8 cellular contexts compared by ENCODE assay signal in the genomic region with DNA sequence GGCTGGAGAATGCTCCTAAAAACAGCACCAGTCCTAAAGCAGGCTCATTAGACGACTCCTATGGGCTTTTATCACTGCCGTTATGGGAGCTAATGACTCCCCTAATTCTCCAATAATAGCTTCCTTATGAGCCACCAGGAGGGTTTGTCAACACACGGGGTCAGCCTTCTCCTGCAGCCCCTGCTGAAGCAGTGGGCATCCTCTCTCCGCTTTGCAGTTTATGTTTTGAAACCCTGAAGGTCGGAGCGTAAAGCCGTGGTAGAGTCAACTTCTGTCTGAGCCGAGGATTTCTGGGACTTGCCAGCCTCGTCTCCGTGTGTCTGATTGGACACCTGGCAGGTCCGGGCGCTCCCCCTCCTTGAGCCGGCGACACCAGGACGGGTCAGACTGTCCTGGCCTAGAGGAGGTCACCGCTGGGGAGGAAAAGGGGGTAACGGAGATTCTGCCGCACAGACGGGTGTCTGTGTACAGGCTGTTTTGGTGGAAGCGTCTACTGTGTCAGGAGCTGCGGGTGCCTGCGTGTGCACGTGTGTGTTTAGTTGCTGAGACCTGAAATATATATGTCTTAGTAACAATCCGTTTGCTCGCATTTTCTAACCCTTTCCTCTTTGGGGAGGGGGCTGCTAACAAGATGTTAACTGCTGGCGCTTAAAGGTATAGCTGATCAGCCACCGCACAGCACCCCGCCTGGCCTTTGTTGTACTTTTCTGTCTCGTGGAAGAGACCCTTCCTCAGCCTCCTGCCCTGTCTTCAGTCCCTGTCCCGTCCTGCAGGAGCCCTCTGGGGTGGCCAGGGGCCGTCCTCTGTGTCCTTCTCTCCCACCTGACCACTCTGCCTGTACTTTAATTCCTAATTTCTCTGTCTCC. TPM values are rescaled to one million over a fixed set of nuclear protein-coding genes. Genes with fewer than 3 reads are reported as not detected.
DNase-seq lines count a peak whose midpoint lies in the region; ATAC-seq, FAIRE-seq and TF ChIP-seq lines count a peak whose summit lies in the region.

No MANE protein-coding gene starts in this region.

- H3K4me1 ChIP-seq in HUES6 (ENCODE audit: control insufficient read depth, insufficient read depth, low read length) (peaks cover 21% of the 10 kb centered on the region), astrocyte (ENCODE audit: insufficient read depth, low read length) (peaks cover 36% of the 10 kb centered on the region), thoracic aorta (ENCODE audit: control insufficient read depth in 1 of 2, low read depth in 2 of 2) (peaks cover 21 to 41% of the 10 kb centered on the region in 2 donors)

- DNase-seq in BJ (ENCODE audit: low read depth) (no peak), astrocyte (ENCODE audit: low read depth) (no peak), left colon (peak; percentile 44 to 49), thoracic aorta (ENCODE audit: low spot score) (no peak), COLO829 (ENCODE audit: low spot score) (no peak), GM13977 (ENCODE audit: low spot score) (no peak)

- POLR2A ChIA-PET in BJ (lab: Charles Lee): no interaction called here

- H3K9me3 ChIP-seq in HUES6 (ENCODE audit: control insufficient read depth, insufficient read depth, low read depth, low read length) (no peaks in the 10 kb centered on the region), astrocyte (ENCODE audit: insufficient read depth, low read depth, low read length) (no peaks in the 10 kb centered on the region), thoracic aorta (no peaks in the 10 kb centered on the region)

- peaks cover 6% of the 10 kb centered on the region for H3K36me3 Mint-ChIP-seq in astrocyte (ENCODE audit: low read depth, unreplicated experiment)

- H3K27me3 ChIP-seq in BJ (ENCODE audit: control insufficient read depth, insufficient read depth, low read length): no peaks in the 10 kb centered on the region
- no peaks in the 10 kb centered on the region for H3K27me3 ChIP-seq in HUES6 (ENCODE audit: control insufficient read depth, insufficient read depth, low read length)
- no peaks in the 10 kb centered on the region for H3K27me3 ChIP-seq in astrocyte (ENCODE audit: insufficient read depth, low read length)
- H3K27me3 ChIP-seq in thoracic aorta (replicated peaks; ENCODE audit: insufficient read depth): no peaks in the 10 kb centered on the region

- no peak for FAIRE-seq in astrocyte (lab: Jason Lieb, UNC)

- H3K4me3 Mint-ChIP-seq in astrocyte (ENCODE audit: unreplicated experiment): peak overlapping the region; percentile 91

- no peaks in the 10 kb centered on the region for H3K36me3 ChIP-seq in BJ (ENCODE audit: control insufficient read depth, insufficient read depth, low read length)
- H3K36me3 ChIP-seq in HUES6 (ENCODE audit: control insufficient read depth, insufficient read depth, low read length): no peaks in the 10 kb centered on the region
- no peaks in the 10 kb centered on the region for H3K36me3 ChIP-seq in astrocyte (ENCODE audit: insufficient read depth, low read length)
- no peaks in the 10 kb centered on the region for H3K36me3 ChIP-seq in thoracic aorta

- no peak overlapping the region for H2AFZ ChIP-seq in astrocyte (ENCODE audit: low read depth, low read length)

- intact Hi-C loops in left colon (cut with DNase I, micrococcal nuclease): no loop called here

- H3K4me2 ChIP-seq in astrocyte (ENCODE audit: low read length): peak overlapping the region; percentile 95

- H3K79me2 ChIP-seq in astrocyte (ENCODE audit: insufficient read depth, low read length): peaks cover 62% of the 10 kb centered on the region

- peak overlapping the region; percentile 82 for H3K27ac Mint-ChIP-seq in astrocyte (ENCODE audit: unreplicated experiment)

- no peak overlapping the region for H3K27ac ChIP-seq in HUES6 (ENCODE audit: low read depth, low read length)
- H3K27ac ChIP-seq in astrocyte (ENCODE audit: low read depth, low read length): peak overlapping the region; percentile 5
- H3K27ac ChIP-seq in thoracic aorta: no peak overlapping the region

- H3K9ac ChIP-seq in HUES6 (ENCODE audit: low read length) (peak overlapping the region; percentile 46), astrocyte (ENCODE audit: low read length) (peak overlapping the region; percentile 80)

- H4K20me1 ChIP-seq in astrocyte (ENCODE audit: insufficient read depth, low read length): peaks cover 54% of the 10 kb centered on the region

- in situ Hi-C loops in GM13977 (cut with MboI; ENCODE audit: low pct_unique_long_range_greater_than_20kb, low sequenced_read_pairs, unreplicated experiment): no loop called here

- TF ChIP-seq CTCF in BJ (IDR thresholded peaks at IDR 0.05; ENCODE audit: insufficient read depth, low read depth, low read length): no peak
- no peak for TF ChIP-seq CTCF in astrocyte (IDR thresholded peaks at IDR 0.05; ENCODE audit: insufficient read depth, low read depth, low read length)
- no peak for TF ChIP-seq CTCF in thoracic aorta (IDR thresholded peaks at IDR 0.05)
- TF ChIP-seq CTCF in GM13977 (IDR thresholded peaks at IDR 0.05; ENCODE audit: extremely low read depth, insufficient read depth, missing control alignments): no peak

- no peaks in the 10 kb centered on the region for H3K27me3 Mint-ChIP-seq in astrocyte (ENCODE audit: low read depth, unreplicated experiment)

- peaks cover 22% of the 10 kb centered on the region for H3K4me1 Mint-ChIP-seq in astrocyte (ENCODE audit: low read depth, unreplicated experiment)

- H3K9me3 Mint-ChIP-seq in astrocyte (ENCODE audit: unreplicated experiment): no peaks in the 10 kb centered on the region

- ATAC-seq in left colon: peak; percentile 9
- no peak for ATAC-seq in thoracic aorta (ENCODE audit: insufficient number of reproducible peaks, low FRiP score, low read depth)
- no peak for ATAC-seq in HG02885 (IDR thresholded peaks at IDR 0.05; ENCODE audit: poor library complexity, unreplicated experiment)

- CTCF ChIA-PET in BJ (lab: Yijun Ruan, JAX): interaction anchor here (0.6 to 4.8 kb wide), 13 partner anchors 9 to 172 kb away, joined by 3 to 27 read pairs (median 4); no protein-coding TSS in a partner anchor

- H3K4me3 ChIP-seq in BJ (ENCODE audit: low read depth, low read length) (peak overlapping the region; percentile 83), HUES6 (ENCODE audit: low read depth, low read length) (peak overlapping the region; percentile 60), astrocyte (ENCODE audit: insufficient read depth, low read depth, low read length) (peak overlapping the region; percentile 76), thoracic aorta (peak overlapping the region; percentile 76)

RNA-seq across cellular contexts. Expression of a gene that starts 1.9 kb away (rescaled TPM):
- polyA plus RNA-seq in BJ (2011; rRNA removed): 10.5 and 15.2 TPM in 2 replicates
- polyA minus RNA-seq in BJ (2011; rRNA and poly(A)+ RNA removed): 32.3 and 40.0 TPM in 2 replicates
- total RNA-seq in astrocyte (55.2 and 61.4 TPM in 2 replicates), left colon (10 to 100 TPM; 43.9 to 46.2 TPM), thoracic aorta (10 to 100 TPM; 49.1 to 54.0 TPM)

Comparison
In these comparisons a context has a peak if more than half of its experiments do, and no peak if none do; other contexts are left out.
1. DNase-seq: peak in left colon (2 of 2); none in BJ (single experiment), astrocyte (single experiment), thoracic aorta (single experiment), COLO829 (single experiment) and GM13977 (single experiment).
2. Peak in every context shown above with its lines, with median percentiles within 50 percentile points of each other: H3K4me3 ChIP-seq.